Comparison of ENCODE assay signal across 21 cellular contexts in genomic region chr15:42358141-42358540, GRCh38. TPM values are rescaled to one million over a fixed set of nuclear protein-coding genes. Genes with fewer than 3 reads are reported as not detected.
"Had no signal": no experiment of that assay in that cellular context is flagged by ENCODE, and none has a peak within 500 bp of the region (broad histone marks: within the 10 kb centered on the region; RNA-seq: fewer than 3 reads in every experiment).

No MANE protein-coding gene starts in this region.

- H3K27me3 ChIP-seq: brain microvascular endothelial cell had no signal

- ATAC-seq: activated CD4-positive, alpha-beta T cell treated with anti-CD3 and anti-CD28 coated beads for 36 hours; activated T-cell treated with anti-CD3 and anti-CD28 coated beads, Interleukin-2, amount 50 U/mL, for 72 hours had no signal

- DNase-seq: activated CD4-positive, alpha-beta memory T cell treated with anti-CD3 and anti-CD28 coated beads, Interleukin-2, amount 10 ng/mL, durations not matched to agents 7 days and 5 days; activated CD4-positive, alpha-beta T cell treated with anti-CD3 and anti-CD28 coated beads for 36 hours; activated CD4-positive, alpha-beta T cell treated with anti-CD3 and anti-CD28 coated beads, Interleukin-2, amount 50 U/mL, for 1 hour; activated CD8-positive, alpha-beta memory T cell treated with anti-CD3 and anti-CD28 coated beads, Interleukin-2, amount 50 U/mL, for 4 hours; activated gamma-delta T cell treated with Interleukin-2 at 50 U/mL for 16 hours; activated naive CD4-positive, alpha-beta T cell treated with anti-CD3 and anti-CD28 coated beads, Interleukin-2, amount 10 ng/mL, durations not matched to agents 7 days and 5 days; activated naive CD8-positive, alpha-beta T cell treated with anti-CD3 and anti-CD28 coated beads for 36 hours; activated T-cell treated with anti-CD3 and anti-CD28 coated beads, Interleukin-2, amount 50 U/mL, for 72 hours; brain microvascular endothelial cell; Karpas-422; MM.1S; NCI-H1105 treated with DMSO at 0.1 percent for 48 hours; NCI-H1436 treated with DMSO at 0.1 percent for 48 hours; NCI-H1930; NCI-H446; NCI-H526; NCI-H774; SIG-M5; T-helper 2 cell had no signal

- H3K27ac ChIP-seq: brain microvascular endothelial cell, VCaP had no signal

- H3K36me3 ChIP-seq: brain microvascular endothelial cell had no signal

RNA-seq across cellular contexts. Expression of gene CAPN3, which starts 1.2 kb away (rescaled TPM):
- total RNA-seq: RPMI7951 had no signal
